Comparison of ENCODE assay signal across 18 cellular contexts in genomic region chr12:110203546-110203945, GRCh38.
DNase-seq lines count a peak whose midpoint lies in the region; ATAC-seq, FAIRE-seq and TF ChIP-seq lines count a peak whose summit lies in the region.
"Had no signal": no experiment of that assay in that cellular context is flagged by ENCODE, and none has a peak within 500 bp of the region (broad histone marks: within the 10 kb centered on the region; RNA-seq: fewer than 3 reads in every experiment).

No MANE protein-coding gene starts in this region.

- H3K4me3 ChIP-seq in endothelial cell of umbilical vein (replicated peaks in 1 of 3; ENCODE audit: insufficient read depth in 1 of 3, low read depth in 1 of 3, low read length in 3 of 3), result no peak overlapping the region

- no peak for FAIRE-seq in endothelial cell of umbilical vein (lab: Jason Lieb, UNC)
- FAIRE-seq in D721Med (lab: Jason Lieb, UNC), result no peak
- FAIRE-seq: GM19239, H1, RCC 7860 had no signal

- no TSS peak for BruUV-seq in endothelial cell of umbilical vein (replicated peaks; lab: Mats Ljungman, UMichigan)

- H3K9me3 Mint-ChIP-seq in mesothelial cell of epicardium, result no peaks in the 10 kb centered on the region

- H2AFZ ChIP-seq in endothelial cell of umbilical vein (ENCODE audit: low read depth, low read length), result no peak overlapping the region

- H3K4me1 Mint-ChIP-seq in mesothelial cell of epicardium, result peaks cover 15% of the 10 kb centered on the region

- H3K27me3 Mint-ChIP-seq in mesothelial cell of epicardium (ENCODE audit: low read depth), result no peaks in the 10 kb centered on the region

- H3K27me3 ChIP-seq in endothelial cell of umbilical vein (ENCODE audit: control insufficient read depth in 2 of 2, insufficient read depth in 2 of 2, low read length in 2 of 2), result no peaks in the 10 kb centered on the region

- CTCF ChIA-PET in endothelial cell of umbilical vein (lab: Charles Lee), result interaction anchor here (1.1 to 1.8 kb wide), 5 partner anchors 13 to 228 kb away, joined by 3 to 9 read pairs (median 5); no protein-coding TSS in a partner anchor

- H3K9me1 ChIP-seq in endothelial cell of umbilical vein (replicated peaks; ENCODE audit: control insufficient read depth, extremely low read depth, insufficient read depth, low read length), result no peaks in the 10 kb centered on the region

- no peak for ATAC-seq in left colon

- DNase-seq in SK-MEL-5 (ENCODE audit: low read depth, low spot score) (peak; percentile 73), endothelial cell of umbilical vein (ENCODE audit: low read depth, low spot score) (peak; percentile 79), mesothelial cell of epicardium (ENCODE audit: low spot score in 2 of 2, unreplicated experiment in 2 of 2) (no peak), substantia nigra (lab: John Stamatoyannopoulos, UW) (peak in 1 of 49 donors; percentile 23), D721Med (ENCODE audit: insufficient read length, low spot score) (no peak), left colon (no peak)
- DNase-seq in activated CD8-positive, alpha-beta memory T cell treated with anti-CD3 and anti-CD28 coated beads for 24 hours, result no peak
- DNase-seq: COR-L47, DMS153, MV-4-11, NCI-H1417 treated with DMSO at 0.1 percent for 48 hours, NCI-H1930, NCI-H446, NCI-H69 had no signal

- H3K36me3 Mint-ChIP-seq in mesothelial cell of epicardium, result peaks cover 24% of the 10 kb centered on the region
- H3K36me3 Mint-ChIP-seq: CD14-positive monocyte had no signal

- intact Hi-C loops in endothelial cell of umbilical vein (cut with micrococcal nuclease) (no loop called here), left colon (cut with DNase I, micrococcal nuclease) (no loop called here)

- H3K4me3 Mint-ChIP-seq in mesothelial cell of epicardium, result no peak overlapping the region
- H3K4me3 Mint-ChIP-seq: CD14-positive monocyte had no signal

- TF ChIP-seq CTCF in endothelial cell of umbilical vein (IDR thresholded peaks at IDR 0.05; ENCODE audit: extremely low read depth in 1 of 2, insufficient read depth in 1 of 2, low read depth in 1 of 2, low read length in 2 of 2), result no peak
- TF ChIP-seq CTCF in mesothelial cell of epicardium (IDR thresholded peaks at IDR 0.05; ENCODE audit: unreplicated experiment), result no peak
- no peak for TF ChIP-seq CTCF in D721Med (IDR thresholded peaks at IDR 0.05; ENCODE audit: insufficient read depth, missing control alignments)

- in situ Hi-C loops in SK-MEL-5 (cut with HindIII; ENCODE audit: low pct_unique_long_range_greater_than_20kb, low sequenced_read_pairs), result no loop called here

- no peak overlapping the region for H3K4me2 ChIP-seq in endothelial cell of umbilical vein (ENCODE audit: insufficient read depth, low read length)

- peak overlapping the region; percentile 48 for H3K27ac Mint-ChIP-seq in mesothelial cell of epicardium
- H3K27ac Mint-ChIP-seq: CD14-positive monocyte had no signal

- no peaks in the 10 kb centered on the region for H3K36me3 ChIP-seq in endothelial cell of umbilical vein (ENCODE audit: control insufficient read depth in 2 of 2, extremely low read depth in 1 of 2, insufficient read depth in 2 of 2, low read length in 2 of 2)

- no peaks in the 10 kb centered on the region for H4K20me1 ChIP-seq in endothelial cell of umbilical vein (replicated peaks; ENCODE audit: control insufficient read depth, extremely low read depth, insufficient read depth, low read length)

- H3K9ac ChIP-seq in endothelial cell of umbilical vein (replicated peaks; ENCODE audit: extremely low read depth, insufficient read depth, low read length), result no peak overlapping the region

- no peak for TF ChIP-seq POLR2A in endothelial cell of umbilical vein (IDR thresholded peaks at IDR 0.05; ENCODE audit: low read depth, low read length)

- H3K79me2 ChIP-seq in endothelial cell of umbilical vein (ENCODE audit: control insufficient read depth, insufficient read depth, low read length), result no peaks in the 10 kb centered on the region

- dilution Hi-C loops in endothelial cell of umbilical vein (cut with MboI; ENCODE audit: extremely low pct_ligation_motif_present, low sequenced_read_pairs), result no loop called here

- H3K27ac ChIP-seq in endothelial cell of umbilical vein (ENCODE audit: insufficient read depth, low read depth, low read length) (no peak overlapping the region), substantia nigra (ENCODE audit: low read depth, low read length, poor library complexity, severe bottlenecking) (peak overlapping the region; percentile 13)

- H3K9me3 ChIP-seq in endothelial cell of umbilical vein (replicated peaks; ENCODE audit: control insufficient read depth, insufficient read depth, low read length), result no peaks in the 10 kb centered on the region

- POLR2A ChIA-PET in endothelial cell of umbilical vein (lab: Charles Lee), result interaction anchor here (0.5 kb wide), 1 partner anchor 173 kb away, joined by 7 read pairs; no protein-coding TSS in a partner anchor

- peaks cover 25% of the 10 kb centered on the region for H3K4me1 ChIP-seq in endothelial cell of umbilical vein (ENCODE audit: control insufficient read depth, extremely low read depth, insufficient read depth, low read length)

TF ChIP-seq in endothelial cell of umbilical vein, 7 proteins besides CTCF, POLR2A, EP300 and RAD21:
- no peak for TF ChIP-seq GATA2 (IDR thresholded peaks at IDR 0.05; ENCODE audit: insufficient read depth, insufficient read length, low read depth, low read length)
- TF ChIP-seq EZH2 (IDR thresholded peaks at IDR 0.05; ENCODE audit: borderline replicate concordance, low read depth, low read length, severe bottlenecking), result no peak
- no peak for TF ChIP-seq POLR2AphosphoS5 (IDR thresholded peaks at IDR 0.05; ENCODE audit: insufficient read depth, low read depth, low read length)
- TF ChIP-seq, protein P1, sequence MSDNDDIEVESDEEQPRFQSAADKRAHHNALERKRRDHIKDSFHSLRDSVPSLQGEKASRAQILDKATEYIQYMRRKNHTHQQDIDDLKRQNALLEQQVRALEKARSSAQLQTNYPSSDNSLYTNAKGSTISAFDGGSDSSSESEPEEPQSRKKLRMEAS (IDR thresholded peaks at IDR 0.05; ENCODE audit: insufficient read depth, insufficient read length), result no peak
- no peak for TF ChIP-seq FOS (IDR thresholded peaks at IDR 0.05; ENCODE audit: borderline replicate concordance, insufficient read depth, low read length)
- no peak for TF ChIP-seq JUN (IDR thresholded peaks at IDR 0.05; ENCODE audit: borderline replicate concordance, insufficient read depth, insufficient read length, low read depth)
- TF ChIP-seq MYC (IDR thresholded peaks at IDR 0.05; ENCODE audit: low read depth, low read length), result no peak

Comparison
In these comparisons a context has a peak if more than half of its experiments do, and no peak if none do; other contexts are left out.
1. DNase-seq: peak in SK-MEL-5 (single experiment) and endothelial cell of umbilical vein (single experiment); none in mesothelial cell of epicardium (0 of 2), D721Med (single experiment), activated CD8-positive, alpha-beta memory T cell treated with anti-CD3 and anti-CD28 coated beads for 24 hours (single experiment) and left colon (0 of 2).